ENCODE assay signal across 14 cellular contexts in genomic region chr20:44188752-44189151, GRCh38. TPM values are rescaled to one million over a fixed set of nuclear protein-coding genes. Genes with fewer than 3 reads are reported as not detected.
DNase-seq lines count a peak whose midpoint lies in the region; ATAC-seq and TF ChIP-seq lines count a peak whose summit lies in the region.
"Had no signal": no experiment of that assay in that cellular context is flagged by ENCODE, and none has a peak within 500 bp of the region (broad histone marks: within the 10 kb centered on the region; RNA-seq: fewer than 3 reads in every experiment).

No MANE protein-coding gene starts in this region.

- H3K4me3 ChIP-seq in ascending aorta (no peak overlapping the region), lung (no peak overlapping the region), thyroid gland (replicated peaks in 1 of 3) (no peak overlapping the region)

- TF ChIP-seq CTCF in ascending aorta (IDR thresholded peaks at IDR 0.05) (no peak), lung (IDR thresholded peaks at IDR 0.05; ENCODE audit: control extremely low read depth, extremely low read depth) (no peak), thyroid gland (IDR thresholded peaks at IDR 0.05) (no peak)

- H3K9me3 Mint-ChIP-seq in stimulated activated effector memory CD8-positive, alpha-beta T cell treated with anti-CD3 and anti-CD28 coated beads, Interleukin-12 subunit alpha, Interleukin-12 subunit beta, amount 100 ng/mL, for 72 hours = no peaks in the 10 kb centered on the region
- H3K9me3 Mint-ChIP-seq: activated T-helper 1 cell treated with anti-CD3 and anti-CD28 coated beads, Interleukin-12 subunit alpha, Interleukin-12 subunit beta, Interleukin-2, Interleukin-4 antibody, amounts not matched to agents 30 ng/mL and 10 ng/mL and 1 ng/mL, durations not matched to agents 14 hours and 24 hours and 36 hours had no signal

- H3K36me3 Mint-ChIP-seq in stimulated activated effector memory CD8-positive, alpha-beta T cell treated with anti-CD3 and anti-CD28 coated beads, Interleukin-12 subunit alpha, Interleukin-12 subunit beta, amount 100 ng/mL, for 72 hours = no peaks in the 10 kb centered on the region

- H3K9me3 ChIP-seq in ascending aorta (no peaks in the 10 kb centered on the region), lung (ENCODE audit: control insufficient read depth in 2 of 2, insufficient read depth in 1 of 2, low read length in 1 of 2) (no peaks in the 10 kb centered on the region), thyroid gland (no peaks in the 10 kb centered on the region)

- POLR2A ChIA-PET in HEK293T (lab: Yijun Ruan, JAX) = no interaction called here

- intact Hi-C loops in ascending aorta (cut with DNase I) = loop anchor here (10.0 kb wide), 2 partner anchors 174 to 506 kb away; no protein-coding TSS in a partner anchor
- intact Hi-C loops in thyroid gland (cut with DNase I) = no loop called here

- H3K36me3 ChIP-seq in ascending aorta = no peaks in the 10 kb centered on the region
- no peaks in the 10 kb centered on the region for H3K36me3 ChIP-seq in lung (ENCODE audit: control insufficient read depth in 2 of 2, insufficient read depth in 2 of 2, low read length in 2 of 2)
- no peaks in the 10 kb centered on the region for H3K36me3 ChIP-seq in thyroid gland

- H3K4me1 ChIP-seq in ascending aorta = peaks cover 9 to 11% of the 10 kb centered on the region in 2 donors
- H3K4me1 ChIP-seq in lung (ENCODE audit: control insufficient read depth in 2 of 2, insufficient read depth in 2 of 2, low read length in 2 of 2) = peaks cover 0 to 6% of the 10 kb centered on the region in 2 donors
- H3K4me1 ChIP-seq in thyroid gland = peaks cover 20 to 28% of the 10 kb centered on the region in 2 donors

- H3K27me3 ChIP-seq in ascending aorta (no peaks in the 10 kb centered on the region), lung (ENCODE audit: control insufficient read depth, insufficient read depth) (no peaks in the 10 kb centered on the region), thyroid gland (no peaks in the 10 kb centered on the region)

- no peak overlapping the region for H3K27ac Mint-ChIP-seq in stimulated activated effector memory CD8-positive, alpha-beta T cell treated with anti-CD3 and anti-CD28 coated beads, Interleukin-12 subunit alpha, Interleukin-12 subunit beta, amount 100 ng/mL, for 72 hours
- H3K27ac Mint-ChIP-seq: activated T-helper 1 cell treated with anti-CD3 and anti-CD28 coated beads, Interleukin-12 subunit alpha, Interleukin-12 subunit beta, Interleukin-2, Interleukin-4 antibody, amounts not matched to agents 30 ng/mL and 10 ng/mL and 1 ng/mL, durations not matched to agents 14 hours and 24 hours and 36 hours had no signal

- ATAC-seq in lung (ENCODE audit: insufficient read depth, low FRiP score) = peak; percentile 12
- ATAC-seq in stimulated activated effector memory CD8-positive, alpha-beta T cell treated with anti-CD3 and anti-CD28 coated beads, Interleukin-12 subunit alpha, Interleukin-12 subunit beta, amount 100 ng/mL, for 72 hours = no peak
- ATAC-seq in GM19023 (IDR thresholded peaks at IDR 0.05; ENCODE audit: unreplicated experiment) = no peak

- WGBS in lung, 2 donors = 58 to 60% methylated on average over 6 of the region's 6 CpGs
- 45 to 50% methylated on average over 6 of the region's 6 CpGs for WGBS in thyroid gland, 2 donors

- DNase-seq in NOMO-1 (lab: John Stamatoyannopoulos, UW; ENCODE audit: unreplicated experiment in 2 of 2) = peak; percentile 88 to 92
- DNase-seq in ascending aorta (ENCODE audit: low spot score in 2 of 2) = no peak
- no peak for DNase-seq in lung (ENCODE audit: low spot score)
- peak; percentile 65 to 67 for DNase-seq in thyroid gland
- no peak for DNase-seq in HEK293T (ENCODE audit: extremely low spot score)
- no peak for DNase-seq in stimulated activated effector memory CD8-positive, alpha-beta T cell treated with anti-CD3 and anti-CD28 coated beads, Interleukin-12 subunit alpha, Interleukin-12 subunit beta, amount 100 ng/mL, for 72 hours (ENCODE audit: low spot score in 2 of 2)
- no peak for DNase-seq in activated naive CD4-positive, alpha-beta T cell treated with anti-CD3 and anti-CD28 coated beads, Interleukin-2, amount 50 U/mL, for 16 hours
- DNase-seq: activated CD4-positive, CD25-positive, alpha-beta regulatory T cell treated with anti-CD3 and anti-CD28 coated beads, Interleukin-2, amount 50 U/mL, for 72 hours; H7; occipital lobe; stimulated activated CD4-positive, alpha-beta T cell treated with anti-CD3 and anti-CD28 coated beads, Interleukin-2, amount 100 ng/mL, for 48 hours had no signal

- CTCF ChIA-PET in HEK293T (lab: Yijun Ruan, JAX) = interaction anchor here (0.8 to 3.5 kb wide), 3 partner anchors 69 to 353 kb away, joined by 6 to 44 read pairs (median 6); no protein-coding TSS in a partner anchor

- no peak overlapping the region for H3K4me3 Mint-ChIP-seq in stimulated activated effector memory CD8-positive, alpha-beta T cell treated with anti-CD3 and anti-CD28 coated beads, Interleukin-12 subunit alpha, Interleukin-12 subunit beta, amount 100 ng/mL, for 72 hours
- H3K4me3 Mint-ChIP-seq: activated T-helper 1 cell treated with anti-CD3 and anti-CD28 coated beads, Interleukin-12 subunit alpha, Interleukin-12 subunit beta, Interleukin-2, Interleukin-4 antibody, amounts not matched to agents 30 ng/mL and 10 ng/mL and 1 ng/mL, durations not matched to agents 14 hours and 24 hours and 36 hours had no signal

- peaks cover 11% of the 10 kb centered on the region for H3K4me1 Mint-ChIP-seq in stimulated activated effector memory CD8-positive, alpha-beta T cell treated with anti-CD3 and anti-CD28 coated beads, Interleukin-12 subunit alpha, Interleukin-12 subunit beta, amount 100 ng/mL, for 72 hours

- H3K27ac ChIP-seq in ascending aorta (peak overlapping the region; percentile 89 to 95), lung (ENCODE audit: low read depth in 1 of 2, low read length in 1 of 2) (peak overlapping the region; percentile 49 to 95), thyroid gland (peak overlapping the region in 2 of 3 donors; percentile 19 to 30)
- H3K27ac ChIP-seq: KMS-11 had no signal

- TF ChIP-seq POLR2A in thyroid gland (IDR thresholded peaks at IDR 0.05) = no peak

TF ChIP-seq in HEK293T, 16 proteins besides CTCF, POLR2A, EP300 and RAD21:
- TF ChIP-seq CTBP1 (IDR thresholded peaks at IDR 0.05; ENCODE audit: borderline replicate concordance) (no peak), SP1 (IDR thresholded peaks at IDR 0.05) (no peak), TARDBP (IDR thresholded peaks at IDR 0.05) (no peak), SUZ12 (IDR thresholded peaks at IDR 0.05) (no peak), FOXA1 (IDR thresholded peaks at IDR 0.05) (no peak), HDGF (IDR thresholded peaks at IDR 0.05; ENCODE audit: borderline replicate concordance) (no peak), FOXM1 (IDR thresholded peaks at IDR 0.05; ENCODE audit: borderline replicate concordance) (no peak), ELF4 (IDR thresholded peaks at IDR 0.05) (no peak), FOXK2 (IDR thresholded peaks at IDR 0.05) (no peak), BHLHE40 (IDR thresholded peaks at IDR 0.05; ENCODE audit: borderline replicate concordance) (no peak), ZNF384 (IDR thresholded peaks at IDR 0.05) (no peak), L3MBTL2 (conservative IDR thresholded peaks at IDR 0.05) (no peak), LEF1 (IDR thresholded peaks at IDR 0.05; ENCODE audit: borderline replicate concordance) (no peak), NFRKB (IDR thresholded peaks at IDR 0.05) (no peak)
TF ChIP-seq in HEK293T: peak in this region for 0.

RNA-seq across cellular contexts. Expression of gene JPH2, which starts 1.8 kb away (rescaled TPM):
- total RNA-seq in ascending aorta (86.7 TPM), lung (1 to 10 TPM; 2.8 to 9.2 TPM), thyroid gland (1 to 10 TPM in 3 of 4 donors, under 1 TPM in 1; 0.67 to 2.3 (median 1.8) TPM)
- 1 to 10 TPM; 2.5 to 2.6 TPM for polyA plus RNA-seq in lung
- total RNA-seq: activated T-helper 1 cell treated with anti-CD3 and anti-CD28 coated beads, Interleukin-12 subunit alpha, Interleukin-12 subunit beta, Interleukin-2, Interleukin-4 antibody, amounts not matched to agents 30 ng/mL and 10 ng/mL and 1 ng/mL, durations not matched to agents 14 hours and 24 hours and 36 hours had no signal

RNA-seq across cellular contexts. Expression of gene OSER1, which starts 21.8 kb away (rescaled TPM):
- total RNA-seq in ascending aorta = 9.2 TPM
- total RNA-seq in lung = 10 to 100 TPM; 25.3 to 30.1 TPM
- polyA plus RNA-seq in lung = 10 to 100 TPM; 22.6 to 32.9 TPM
- 10 to 100 TPM; 36.2 to 56.4 (median 43.0) TPM for total RNA-seq in thyroid gland

RNA-seq across cellular contexts. Expression of gene GDAP1L1, which starts 58.4 kb away (rescaled TPM):
- not detected for total RNA-seq in ascending aorta
- not detected for total RNA-seq in lung
- under 1 TPM; 0.02 to 0.10 TPM for polyA plus RNA-seq in lung
- total RNA-seq in thyroid gland = under 1 TPM in 1 of 4 donors, not detected in 3; 0.29 TPM

Comparison
In these comparisons a context has a peak if more than half of its experiments do, and no peak if none do; other contexts are left out.
1. DNase-seq: peak in NOMO-1 (2 of 2) and thyroid gland (2 of 2); none in ascending aorta (0 of 2), lung (single experiment), HEK293T (single experiment), stimulated activated effector memory CD8-positive, alpha-beta T cell treated with anti-CD3 and anti-CD28 coated beads, Interleukin-12 subunit alpha, Interleukin-12 subunit beta, amount 100 ng/mL, for 72 hours (0 of 2) and activated naive CD4-positive, alpha-beta T cell treated with anti-CD3 and anti-CD28 coated beads, Interleukin-2, amount 50 U/mL, for 16 hours (single experiment).
2. H3K27ac ChIP-seq: peak in every context shown above with its lines; median percentile 92 in ascending aorta; 72 in lung; 24 in thyroid gland.